10 cellular contexts compared by ENCODE assay signal in genomic region chrX:151722241-151722846, GRCh38. TPM values are rescaled to one million over a fixed set of nuclear protein-coding genes. Genes with fewer than 3 reads are reported as not detected.
DNase-seq lines count a peak whose midpoint lies in the region; ATAC-seq and TF ChIP-seq lines count a peak whose summit lies in the region.
"Had no signal": no experiment of that assay in that cellular context is flagged by ENCODE, and none has a peak within 500 bp of the region (broad histone marks: within the 10 kb centered on the region; RNA-seq: fewer than 3 reads in every experiment).

No MANE protein-coding gene starts in this region.

- H3K4me2 ChIP-seq in neuronal stem cell (ENCODE audit: insufficient read depth, low read length, poor library complexity, severe bottlenecking): no peak overlapping the region

- no peaks in the 10 kb centered on the region for H3K4me1 Mint-ChIP-seq in immature natural killer cell

- no peak overlapping the region for H3K27ac ChIP-seq in esophagus muscularis mucosa (replicated peaks in 1 of 4)
- no peak overlapping the region for H3K27ac ChIP-seq in neuronal stem cell (replicated peaks; ENCODE audit: low read length)

- no peak overlapping the region for H2BK120ac ChIP-seq in neuronal stem cell (ENCODE audit: low read depth, low read length)

- H3K9me3 ChIP-seq in esophagus muscularis mucosa (no peaks in the 10 kb centered on the region), neuronal stem cell (replicated peaks in 1 of 2; ENCODE audit: control insufficient read depth in 2 of 2, insufficient read depth in 1 of 2, low read depth in 1 of 2, low read length in 2 of 2) (no peaks in the 10 kb centered on the region)

- H3K36me3 ChIP-seq in esophagus muscularis mucosa (no peaks in the 10 kb centered on the region), neuronal stem cell (replicated peaks in 1 of 2; ENCODE audit: control insufficient read depth in 2 of 2, insufficient read depth in 2 of 2, low read length in 2 of 2) (no peaks in the 10 kb centered on the region)

- no peak overlapping the region for H2BK12ac ChIP-seq in neuronal stem cell (ENCODE audit: low read length)

- no peaks in the 10 kb centered on the region for H3K79me1 ChIP-seq in neuronal stem cell (ENCODE audit: low read depth, low read length)

- H3K4me3 ChIP-seq in esophagus muscularis mucosa (no peak overlapping the region), neuronal stem cell (ENCODE audit: low read length in 2 of 2) (no peak overlapping the region)

- no peak overlapping the region for H2AK5ac ChIP-seq in neuronal stem cell (ENCODE audit: low read depth, low read length)

- H2BK5ac ChIP-seq in neuronal stem cell (ENCODE audit: low read length): no peak overlapping the region

- H2BK15ac ChIP-seq in neuronal stem cell (ENCODE audit: low read length): no peak overlapping the region

- no peak for TF ChIP-seq EP300 in esophagus muscularis mucosa (IDR thresholded peaks at IDR 0.05)

- H3K18ac ChIP-seq in neuronal stem cell (ENCODE audit: low read length): no peak overlapping the region

- H3K27ac Mint-ChIP-seq in immature natural killer cell: no peak overlapping the region

- H3K23ac ChIP-seq in neuronal stem cell (ENCODE audit: low read depth, low read length, poor library complexity): no peak overlapping the region

- no peak overlapping the region for H3K4me3 Mint-ChIP-seq in immature natural killer cell

- H3K27me3 ChIP-seq in esophagus muscularis mucosa: no peaks in the 10 kb centered on the region
- peaks cover 0 to 8% (median 0%) of the 10 kb centered on the region in 3 experiments for H3K27me3 ChIP-seq in neuronal stem cell (ENCODE audit: control insufficient read depth in 3 of 3, insufficient read depth in 3 of 3, low read depth in 1 of 3, low read length in 3 of 3)

- no peak overlapping the region for H3K14ac ChIP-seq in neuronal stem cell (ENCODE audit: low read length)

- no peak overlapping the region for H2AFZ ChIP-seq in neuronal stem cell (ENCODE audit: low read length)

- WGBS in esophagus muscularis mucosa: 32% methylated on average over 17 of the region's 24 CpGs
- WGBS in neuronal stem cell (ENCODE audit: extremely low coverage in 2 of 2, insufficient read length in 2 of 2, insufficient replicate concordance in 1 of 2), 2 donors: no CpG with 5 or more reads among the region's 24 CpGs

- no peak for TF ChIP-seq POLR2A in esophagus muscularis mucosa (IDR thresholded peaks at IDR 0.05; ENCODE audit: low read depth)

- H4K8ac ChIP-seq in neuronal stem cell (ENCODE audit: low read depth, low read length): no peak overlapping the region

- ATAC-seq in GM19023 (IDR thresholded peaks at IDR 0.05; ENCODE audit: unreplicated experiment): no peak
- no peak for ATAC-seq in HG02763 (IDR thresholded peaks at IDR 0.05; ENCODE audit: unreplicated experiment)

- no peaks in the 10 kb centered on the region for H3K9me3 Mint-ChIP-seq in immature natural killer cell

- H3K9ac ChIP-seq in neuronal stem cell (ENCODE audit: low read depth, low read length, poor library complexity): no peak overlapping the region

- H4K91ac ChIP-seq in neuronal stem cell (ENCODE audit: low read depth, low read length, poor library complexity): no peak overlapping the region

- H3K4me1 ChIP-seq in esophagus muscularis mucosa (peaks cover 0 to 4% (median 0%) of the 10 kb centered on the region in 4 donors), neuronal stem cell (ENCODE audit: control insufficient read depth in 2 of 2, insufficient read depth in 1 of 2, low read depth in 1 of 2, low read length in 2 of 2) (no peaks in the 10 kb centered on the region)

- DNase-seq in EH (ENCODE audit: low read depth) (peak; percentile 17), esophagus muscularis mucosa (ENCODE audit: extremely low spot score) (no peak), neuronal stem cell (ENCODE audit: low spot score) (peak; percentile 27), immature natural killer cell (no peak)
- no peak for DNase-seq in stimulated activated CD4-positive, alpha-beta T cell treated with anti-CD3 and anti-CD28 coated beads, Interleukin-12 subunit alpha, Interleukin-12 subunit beta, amount 100 ng/mL, for 4 hours

- H3K4ac ChIP-seq in neuronal stem cell (ENCODE audit: low read length): no peak overlapping the region

- intact Hi-C loops in esophagus muscularis mucosa (cut with DNase I): no loop called here

- no peaks in the 10 kb centered on the region for H3K36me3 Mint-ChIP-seq in immature natural killer cell

- peaks cover 0 to 2% (median 2%) of the 10 kb centered on the region in 3 donors for H3K27me3 Mint-ChIP-seq in immature natural killer cell (ENCODE audit: low read depth in 3 of 3)

- TF ChIP-seq CTCF in LNCAP (IDR thresholded peaks at IDR 0.05): peak; percentile 50
- TF ChIP-seq CTCF in esophagus muscularis mucosa (IDR thresholded peaks at IDR 0.05): peak; percentile 7 to 23 (median 22)

RNA-seq across cellular contexts. Expression of gene FATE1, which starts 6.5 kb away (rescaled TPM):
- total RNA-seq in esophagus muscularis mucosa: not detected
- not detected for polyA plus RNA-seq in neuronal stem cell (2013, experiment 1 of 2)
- not detected for polyA plus RNA-seq in neuronal stem cell (2013, experiment 2 of 2)
- not detected for polyA plus RNA-seq in immature natural killer cell
- total RNA-seq: frontal cortex, NCI-H460 had no signal

RNA-seq across cellular contexts. Expression of gene CNGA2, which starts 12.2 kb away (rescaled TPM):
- not detected for total RNA-seq in esophagus muscularis mucosa
- polyA plus RNA-seq in neuronal stem cell (2013, experiment 1 of 2): not detected
- polyA plus RNA-seq in neuronal stem cell (2013, experiment 2 of 2): not detected
- not detected for polyA plus RNA-seq in immature natural killer cell
- total RNA-seq: frontal cortex, NCI-H460 had no signal

RNA-seq across cellular contexts. Expression of gene PRRG3, which starts 27.1 kb away (rescaled TPM):
- total RNA-seq in esophagus muscularis mucosa: 1 to 10 TPM in 3 of 4 donors, under 1 TPM in 1; 0.91 to 4.5 (median 1.5) TPM
- polyA plus RNA-seq in neuronal stem cell (2013, experiment 1 of 2): 6.8 TPM
- polyA plus RNA-seq in neuronal stem cell (2013, experiment 2 of 2): 8.2 TPM
- polyA plus RNA-seq in immature natural killer cell: not detected
- total RNA-seq: NCI-H460 had no signal

Comparison
In these comparisons a context has a peak if more than half of its experiments do, and no peak if none do; other contexts are left out.
1. DNase-seq: peak in EH (single experiment) and neuronal stem cell (single experiment); none in esophagus muscularis mucosa (single experiment), stimulated activated CD4-positive, alpha-beta T cell treated with anti-CD3 and anti-CD28 coated beads, Interleukin-12 subunit alpha, Interleukin-12 subunit beta, amount 100 ng/mL, for 4 hours (single experiment) and immature natural killer cell (0 of 3).